ENCODE assay signal across 1 cellular context in the genomic region with DNA sequence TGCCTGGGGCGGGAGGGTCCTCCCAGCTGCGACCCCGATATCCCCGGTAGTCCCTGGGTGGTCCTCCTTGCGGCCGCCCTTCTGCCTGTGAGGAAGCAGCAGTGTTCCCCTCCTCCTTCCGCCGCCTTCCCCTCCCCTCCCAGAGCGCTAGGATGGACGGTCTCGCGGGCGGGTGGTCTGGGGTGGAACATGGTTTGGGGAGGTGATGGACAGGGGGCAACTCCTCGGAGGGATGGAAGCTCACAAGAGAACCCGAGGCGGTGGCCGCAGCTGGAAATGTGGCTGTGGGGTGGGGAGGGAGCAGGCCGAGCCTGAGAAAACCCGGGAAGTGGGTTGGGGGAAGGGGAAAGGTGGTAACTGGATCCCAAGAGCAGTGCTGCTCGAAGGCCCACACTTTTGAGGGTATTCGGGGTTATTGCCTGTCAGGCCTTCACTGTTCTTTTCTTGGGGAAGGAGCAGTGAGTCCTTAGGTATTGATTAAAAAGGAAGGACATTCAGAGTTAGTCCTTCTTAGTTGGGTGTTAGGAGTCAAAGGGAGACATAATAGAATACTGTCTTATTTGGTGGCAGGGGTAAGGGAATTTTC.
TF ChIP-seq lines count a peak whose summit lies in the region.

No MANE protein-coding gene starts in this region.

TF ChIP-seq in HepG2, 621 proteins besides CTCF, POLR2A, EP300 and RAD21 (continued from another document):
- TF ChIP-seq, protein P1, sequence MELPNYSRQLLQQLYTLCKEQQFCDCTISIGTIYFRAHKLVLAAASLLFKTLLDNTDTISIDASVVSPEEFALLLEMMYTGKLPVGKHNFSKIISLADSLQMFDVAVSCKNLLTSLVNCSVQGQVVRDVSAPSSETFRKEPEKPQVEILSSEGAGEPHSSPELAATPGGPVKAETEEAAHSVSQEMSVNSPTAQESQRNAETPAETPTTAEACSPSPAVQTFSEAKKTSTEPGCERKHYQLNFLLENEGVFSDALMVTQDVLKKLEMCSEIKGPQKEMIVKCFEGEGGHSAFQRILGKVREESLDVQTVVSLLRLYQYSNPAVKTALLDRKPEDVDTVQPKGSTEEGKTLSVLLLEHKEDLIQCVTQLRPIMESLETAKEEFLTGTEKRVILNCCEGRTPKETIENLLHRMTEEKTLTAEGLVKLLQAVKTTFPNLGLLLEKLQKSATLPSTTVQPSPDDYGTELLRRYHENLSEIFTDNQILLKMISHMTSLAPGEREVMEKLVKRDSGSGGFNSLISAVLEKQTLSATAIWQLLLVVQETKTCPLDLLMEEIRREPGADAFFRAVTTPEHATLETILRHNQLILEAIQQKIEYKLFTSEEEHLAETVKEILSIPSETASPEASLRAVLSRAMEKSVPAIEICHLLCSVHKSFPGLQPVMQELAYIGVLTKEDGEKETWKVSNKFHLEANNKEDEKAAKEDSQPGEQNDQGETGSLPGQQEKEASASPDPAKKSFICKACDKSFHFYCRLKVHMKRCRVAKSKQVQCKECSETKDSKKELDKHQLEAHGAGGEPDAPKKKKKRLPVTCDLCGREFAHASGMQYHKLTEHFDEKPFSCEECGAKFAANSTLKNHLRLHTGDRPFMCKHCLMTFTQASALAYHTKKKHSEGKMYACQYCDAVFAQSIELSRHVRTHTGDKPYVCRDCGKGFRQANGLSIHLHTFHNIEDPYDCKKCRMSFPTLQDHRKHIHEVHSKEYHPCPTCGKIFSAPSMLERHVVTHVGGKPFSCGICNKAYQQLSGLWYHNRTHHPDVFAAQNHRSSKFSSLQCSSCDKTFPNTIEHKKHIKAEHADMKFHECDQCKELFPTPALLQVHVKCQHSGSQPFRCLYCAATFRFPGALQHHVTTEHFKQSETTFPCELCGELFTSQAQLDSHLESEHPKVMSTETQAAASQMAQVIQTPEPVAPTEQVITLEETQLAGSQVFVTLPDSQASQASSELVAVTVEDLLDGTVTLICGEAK (IDR thresholded peaks at IDR 0.05): no peak
- TF ChIP-seq, protein P1 (CRISPR knock-in tag; IDR thresholded peaks at IDR 0.05): no peak
- no peak for TF ChIP-seq TBX2 (CRISPR knock-in tag; IDR thresholded peaks at IDR 0.05; ENCODE audit: borderline replicate concordance)
- no peak for TF ChIP-seq CBX5 (CRISPR knock-in tag; IDR thresholded peaks at IDR 0.05; ENCODE audit: borderline replicate concordance)
- no peak for TF ChIP-seq ZZZ3 (CRISPR knock-in tag; IDR thresholded peaks at IDR 0.05; ENCODE audit: borderline replicate concordance)
- no peak for TF ChIP-seq FOSL2 (CRISPR knock-in tag; IDR thresholded peaks at IDR 0.05)
- 0 out of 2 replicates have a peak, but pooled peaks have one; percentile 14 for TF ChIP-seq NR2F6 (IDR thresholded peaks at IDR 0.05)
- no peak for TF ChIP-seq NR2F6 (CRISPR knock-in tag; IDR thresholded peaks at IDR 0.05)
- peak; percentile 8; the same call in 1 of the 2 replicates for TF ChIP-seq EED (CRISPR knock-in tag; IDR thresholded peaks at IDR 0.05)
- TF ChIP-seq, protein P2, sequence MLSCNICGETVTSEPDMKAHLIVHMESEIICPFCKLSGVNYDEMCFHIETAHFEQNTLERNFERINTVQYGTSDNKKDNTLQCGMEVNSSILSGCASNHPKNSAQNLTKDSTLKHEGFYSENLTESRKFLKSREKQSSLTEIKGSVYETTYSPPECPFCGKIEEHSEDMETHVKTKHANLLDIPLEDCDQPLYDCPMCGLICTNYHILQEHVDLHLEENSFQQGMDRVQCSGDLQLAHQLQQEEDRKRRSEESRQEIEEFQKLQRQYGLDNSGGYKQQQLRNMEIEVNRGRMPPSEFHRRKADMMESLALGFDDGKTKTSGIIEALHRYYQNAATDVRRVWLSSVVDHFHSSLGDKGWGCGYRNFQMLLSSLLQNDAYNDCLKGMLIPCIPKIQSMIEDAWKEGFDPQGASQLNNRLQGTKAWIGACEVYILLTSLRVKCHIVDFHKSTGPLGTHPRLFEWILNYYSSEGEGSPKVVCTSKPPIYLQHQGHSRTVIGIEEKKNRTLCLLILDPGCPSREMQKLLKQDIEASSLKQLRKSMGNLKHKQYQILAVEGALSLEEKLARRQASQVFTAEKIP (CRISPR knock-in tag; IDR thresholded peaks at IDR 0.05; ENCODE audit: borderline replicate concordance): no peak
- 0 out of 2 replicates have a peak, but pooled peaks have one; percentile 0 for TF ChIP-seq NFKBIZ (CRISPR knock-in tag; IDR thresholded peaks at IDR 0.05)
- TF ChIP-seq BORCS8-MEF2B (CRISPR knock-in tag; IDR thresholded peaks at IDR 0.05): 0 out of 2 replicates have a peak, but pooled peaks have one; percentile 23
- no peak for TF ChIP-seq FOXA1 (IDR thresholded peaks at IDR 0.05)
- TF ChIP-seq FOXA1 (CRISPR knock-in tag; IDR thresholded peaks at IDR 0.05): no peak
- no peak for TF ChIP-seq CREB1 (IDR thresholded peaks at IDR 0.05)
- TF ChIP-seq CREB1 (CRISPR knock-in tag; IDR thresholded peaks at IDR 0.05): no peak
- 0 out of 2 replicates have a peak, but pooled peaks have one; percentile 7 for TF ChIP-seq MAF1 (CRISPR knock-in tag; IDR thresholded peaks at IDR 0.05; ENCODE audit: borderline replicate concordance)
- no peak; the same call in 1 of the 2 replicates for TF ChIP-seq ETV6 (CRISPR knock-in tag; conservative IDR thresholded peaks at IDR 0.05)
- TF ChIP-seq TCF7L2 (IDR thresholded peaks at IDR 0.05; ENCODE audit: low read depth, low read length): no peak
- TF ChIP-seq NFIB (CRISPR knock-in tag; IDR thresholded peaks at IDR 0.05; ENCODE audit: borderline replicate concordance): no peak
- TF ChIP-seq PAWR (CRISPR knock-in tag; IDR thresholded peaks at IDR 0.05; ENCODE audit: borderline replicate concordance): no peak
- TF ChIP-seq KLF16 (CRISPR knock-in tag; IDR thresholded peaks at IDR 0.05): 0 out of 4 replicates have a peak, but pooled peaks of 1 of the 2 experiments have one; percentile 7
- TF ChIP-seq PLRG1 (conservative IDR thresholded peaks at IDR 0.05): no peak
- TF ChIP-seq ZFP90 (CRISPR knock-in tag; IDR thresholded peaks at IDR 0.05; ENCODE audit: borderline replicate concordance): no peak
- no peak for TF ChIP-seq SNRNP70 (IDR thresholded peaks at IDR 0.05; ENCODE audit: low read depth, low read length)
- TF ChIP-seq, protein P3, sequence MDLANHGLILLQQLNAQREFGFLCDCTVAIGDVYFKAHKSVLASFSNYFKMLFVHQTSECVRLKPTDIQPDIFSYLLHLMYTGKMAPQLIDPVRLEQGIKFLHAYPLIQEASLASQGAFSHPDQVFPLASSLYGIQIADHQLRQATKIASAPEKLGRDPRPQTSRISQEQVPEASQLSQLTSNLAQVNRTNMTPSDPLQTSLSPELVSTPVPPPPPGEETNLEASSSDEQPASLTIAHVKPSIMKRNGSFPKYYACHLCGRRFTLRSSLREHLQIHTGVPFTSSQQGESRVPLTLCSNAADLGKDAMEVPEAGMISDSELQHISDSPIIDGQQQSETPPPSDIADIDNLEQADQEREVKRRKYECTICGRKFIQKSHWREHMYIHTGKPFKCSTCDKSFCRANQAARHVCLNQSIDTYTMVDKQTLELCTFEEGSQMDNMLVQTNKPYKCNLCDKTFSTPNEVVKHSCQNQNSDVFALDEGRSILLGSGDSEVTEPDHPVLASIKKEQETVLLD (CRISPR knock-in tag; IDR thresholded peaks at IDR 0.05; ENCODE audit: low read depth): no peak
- TF ChIP-seq KDM2A (CRISPR knock-in tag; IDR thresholded peaks at IDR 0.05; ENCODE audit: borderline replicate concordance, low read depth): no peak
- TF ChIP-seq, protein P4, sequence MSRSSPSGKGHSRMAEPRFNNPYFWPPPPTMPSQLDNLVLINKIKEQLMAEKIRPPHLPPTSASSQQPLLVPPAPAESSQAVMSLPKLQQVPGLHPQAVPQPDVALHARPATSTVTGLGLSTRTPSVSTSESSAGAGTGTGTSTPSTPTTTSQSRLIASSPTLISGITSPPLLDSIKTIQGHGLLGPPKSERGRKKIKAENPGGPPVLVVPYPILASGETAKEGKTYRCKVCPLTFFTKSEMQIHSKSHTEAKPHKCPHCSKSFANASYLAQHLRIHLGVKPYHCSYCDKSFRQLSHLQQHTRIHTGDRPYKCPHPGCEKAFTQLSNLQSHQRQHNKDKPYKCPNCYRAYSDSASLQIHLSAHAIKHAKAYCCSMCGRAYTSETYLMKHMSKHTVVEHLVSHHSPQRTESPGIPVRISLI (CRISPR knock-in tag; IDR thresholded peaks at IDR 0.05; ENCODE audit: borderline replicate concordance): no peak
- TF ChIP-seq, protein P5, sequence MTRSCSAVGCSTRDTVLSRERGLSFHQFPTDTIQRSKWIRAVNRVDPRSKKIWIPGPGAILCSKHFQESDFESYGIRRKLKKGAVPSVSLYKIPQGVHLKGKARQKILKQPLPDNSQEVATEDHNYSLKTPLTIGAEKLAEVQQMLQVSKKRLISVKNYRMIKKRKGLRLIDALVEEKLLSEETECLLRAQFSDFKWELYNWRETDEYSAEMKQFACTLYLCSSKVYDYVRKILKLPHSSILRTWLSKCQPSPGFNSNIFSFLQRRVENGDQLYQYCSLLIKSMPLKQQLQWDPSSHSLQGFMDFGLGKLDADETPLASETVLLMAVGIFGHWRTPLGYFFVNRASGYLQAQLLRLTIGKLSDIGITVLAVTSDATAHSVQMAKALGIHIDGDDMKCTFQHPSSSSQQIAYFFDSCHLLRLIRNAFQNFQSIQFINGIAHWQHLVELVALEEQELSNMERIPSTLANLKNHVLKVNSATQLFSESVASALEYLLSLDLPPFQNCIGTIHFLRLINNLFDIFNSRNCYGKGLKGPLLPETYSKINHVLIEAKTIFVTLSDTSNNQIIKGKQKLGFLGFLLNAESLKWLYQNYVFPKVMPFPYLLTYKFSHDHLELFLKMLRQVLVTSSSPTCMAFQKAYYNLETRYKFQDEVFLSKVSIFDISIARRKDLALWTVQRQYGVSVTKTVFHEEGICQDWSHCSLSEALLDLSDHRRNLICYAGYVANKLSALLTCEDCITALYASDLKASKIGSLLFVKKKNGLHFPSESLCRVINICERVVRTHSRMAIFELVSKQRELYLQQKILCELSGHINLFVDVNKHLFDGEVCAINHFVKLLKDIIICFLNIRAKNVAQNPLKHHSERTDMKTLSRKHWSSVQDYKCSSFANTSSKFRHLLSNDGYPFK (CRISPR knock-in tag; IDR thresholded peaks at IDR 0.05; ENCODE audit: borderline replicate concordance): 0 out of 2 replicates have a peak, but pooled peaks have one; percentile 14
- TF ChIP-seq FOXP1 (IDR thresholded peaks at IDR 0.05): no peak
- TF ChIP-seq FOXP1 (CRISPR knock-in tag; IDR thresholded peaks at IDR 0.05): no peak
- TF ChIP-seq, protein P6, sequence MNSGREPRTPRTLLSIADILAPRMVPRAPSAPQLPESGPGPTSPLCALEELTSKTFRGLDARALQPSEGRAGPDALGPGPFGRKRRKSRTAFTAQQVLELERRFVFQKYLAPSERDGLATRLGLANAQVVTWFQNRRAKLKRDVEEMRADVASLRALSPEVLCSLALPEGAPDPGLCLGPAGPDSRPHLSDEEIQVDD (CRISPR knock-in tag; IDR thresholded peaks at IDR 0.05; ENCODE audit: borderline replicate concordance): peak; percentile 12; the same call in 1 of the 2 replicates
- 0 out of 2 replicates have a peak, but pooled peaks have one; percentile 33 for TF ChIP-seq ZNF558 (CRISPR knock-in tag; IDR thresholded peaks at IDR 0.05; ENCODE audit: borderline replicate concordance)
- TF ChIP-seq ZNF30 (CRISPR knock-in tag; IDR thresholded peaks at IDR 0.05): no peak
- no peak for TF ChIP-seq KLF11 (CRISPR knock-in tag; IDR thresholded peaks at IDR 0.05)
- TF ChIP-seq IKZF1 (IDR thresholded peaks at IDR 0.05): no peak
- no peak for TF ChIP-seq ZNF761 (CRISPR knock-in tag; conservative IDR thresholded peaks at IDR 0.05)
- no peak for TF ChIP-seq AKAP8 (CRISPR knock-in tag; IDR thresholded peaks at IDR 0.05)
- no peak for TF ChIP-seq SRF (IDR thresholded peaks at IDR 0.05; ENCODE audit: low read depth, low read length)
- TF ChIP-seq, protein P7, sequence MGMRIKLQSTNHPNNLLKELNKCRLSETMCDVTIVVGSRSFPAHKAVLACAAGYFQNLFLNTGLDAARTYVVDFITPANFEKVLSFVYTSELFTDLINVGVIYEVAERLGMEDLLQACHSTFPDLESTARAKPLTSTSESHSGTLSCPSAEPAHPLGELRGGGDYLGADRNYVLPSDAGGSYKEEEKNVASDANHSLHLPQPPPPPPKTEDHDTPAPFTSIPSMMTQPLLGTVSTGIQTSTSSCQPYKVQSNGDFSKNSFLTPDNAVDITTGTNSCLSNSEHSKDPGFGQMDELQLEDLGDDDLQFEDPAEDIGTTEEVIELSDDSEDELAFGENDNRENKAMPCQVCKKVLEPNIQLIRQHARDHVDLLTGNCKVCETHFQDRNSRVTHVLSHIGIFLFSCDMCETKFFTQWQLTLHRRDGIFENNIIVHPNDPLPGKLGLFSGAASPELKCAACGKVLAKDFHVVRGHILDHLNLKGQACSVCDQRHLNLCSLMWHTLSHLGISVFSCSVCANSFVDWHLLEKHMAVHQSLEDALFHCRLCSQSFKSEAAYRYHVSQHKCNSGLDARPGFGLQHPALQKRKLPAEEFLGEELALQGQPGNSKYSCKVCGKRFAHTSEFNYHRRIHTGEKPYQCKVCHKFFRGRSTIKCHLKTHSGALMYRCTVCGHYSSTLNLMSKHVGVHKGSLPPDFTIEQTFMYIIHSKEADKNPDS (CRISPR knock-in tag; IDR thresholded peaks at IDR 0.05): peak; percentile 61; the same call in 1 of the 2 replicates
- TF ChIP-seq, protein P8, sequence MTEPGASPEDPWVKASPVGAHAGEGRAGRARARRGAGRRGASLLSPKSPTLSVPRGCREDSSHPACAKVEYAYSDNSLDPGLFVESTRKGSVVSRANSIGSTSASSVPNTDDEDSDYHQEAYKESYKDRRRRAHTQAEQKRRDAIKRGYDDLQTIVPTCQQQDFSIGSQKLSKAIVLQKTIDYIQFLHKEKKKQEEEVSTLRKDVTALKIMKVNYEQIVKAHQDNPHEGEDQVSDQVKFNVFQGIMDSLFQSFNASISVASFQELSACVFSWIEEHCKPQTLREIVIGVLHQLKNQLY (CRISPR knock-in tag; IDR thresholded peaks at IDR 0.05): no peak
- TF ChIP-seq HCFC1 (IDR thresholded peaks at IDR 0.05; ENCODE audit: low read depth, low read length): no peak
